Comparison of ENCODE assay signal across 9 cellular contexts in genomic region chr7:27235387-27236052, GRCh38. TPM values are rescaled to one million over a fixed set of nuclear protein-coding genes. Genes with fewer than 3 reads are reported as not detected.
DNase-seq lines count a peak whose midpoint lies in the region; ATAC-seq and TF ChIP-seq lines count a peak whose summit lies in the region.
"Had no signal": no experiment of that assay in that cellular context is flagged by ENCODE, and none has a peak within 500 bp of the region (broad histone marks: within the 10 kb centered on the region; RNA-seq: fewer than 3 reads in every experiment).

No MANE protein-coding gene starts in this region.

- no peak for ATAC-seq in GM21786 (IDR thresholded peaks at IDR 0.05; ENCODE audit: unreplicated experiment)

- H3K27ac ChIP-seq in 22Rv1 (peak overlapping the region; percentile 53), mesodermal cell (ENCODE audit: low read depth, low read length, severe bottlenecking) (peak overlapping the region; percentile 16), vagina (peak overlapping the region; percentile 37)

- no peaks in the 10 kb centered on the region for H3K36me3 Mint-ChIP-seq in dendritic cell treated with granulocyte-macrophage colony-stimulating factor and Interleukin-4, amounts not matched to agents 40 ng/mL and 50 ng/mL, for 4 days (ENCODE audit: low read depth)

- no peaks in the 10 kb centered on the region for H3K27me3 ChIP-seq in vagina

- peak; percentile 47 for DNase-seq in GM03348 (ENCODE audit: low spot score)
- DNase-seq in NCI-H460 (ENCODE audit: extremely low read depth, low read depth): peak; percentile 63
- DNase-seq in vagina (ENCODE audit: extremely low spot score in 2 of 2): no peak
- no peak for DNase-seq in activated CD8-positive, alpha-beta memory T cell treated with anti-CD3 and anti-CD28 coated beads for 24 hours

- TF ChIP-seq CTCF in 22Rv1 (IDR thresholded peaks at IDR 0.05) (peak; percentile 86), vagina (IDR thresholded peaks at IDR 0.05) (peak; percentile 14 to 60 (median 45))

- peak overlapping the region; percentile 74 for H3K4me3 Mint-ChIP-seq in dendritic cell treated with granulocyte-macrophage colony-stimulating factor and Interleukin-4, amounts not matched to agents 40 ng/mL and 50 ng/mL, for 4 days

- intact Hi-C loops in dendritic cell treated with granulocyte-macrophage colony-stimulating factor and Interleukin-4, amounts not matched to agents 40 ng/mL and 50 ng/mL, for 4 days (cut with micrococcal nuclease): loop anchor here (2.0 kb wide), 1 partner anchor 339 kb away; no protein-coding TSS in a partner anchor
- intact Hi-C loops in vagina (cut with DNase I): loop anchor here (10.0 kb wide), 1 partner anchor 339 kb away; no protein-coding TSS in a partner anchor

- no peaks in the 10 kb centered on the region for H3K9me3 Mint-ChIP-seq in dendritic cell treated with granulocyte-macrophage colony-stimulating factor and Interleukin-4, amounts not matched to agents 40 ng/mL and 50 ng/mL, for 4 days

- peaks cover 84% of the 10 kb centered on the region for H3K27me3 Mint-ChIP-seq in dendritic cell treated with granulocyte-macrophage colony-stimulating factor and Interleukin-4, amounts not matched to agents 40 ng/mL and 50 ng/mL, for 4 days

- H3K4me3 ChIP-seq in mesodermal cell (ENCODE audit: extremely low read depth, insufficient read depth, low read length, poor library complexity, severe bottlenecking) (peak overlapping the region; percentile 45), vagina (peak overlapping the region; percentile 49 to 61)

- 0 to 1% methylated on average over 41 to 42 of the region's 54 CpGs for WGBS in mesodermal cell (ENCODE audit: insufficient coverage in 2 of 2), 2 experiments

- peaks cover 31% of the 10 kb centered on the region for H3K4me1 Mint-ChIP-seq in dendritic cell treated with granulocyte-macrophage colony-stimulating factor and Interleukin-4, amounts not matched to agents 40 ng/mL and 50 ng/mL, for 4 days (ENCODE audit: low read depth)

- H3K9me3 ChIP-seq in mesodermal cell (ENCODE audit: control insufficient read depth, low read length): no peaks in the 10 kb centered on the region
- H3K9me3 ChIP-seq in vagina: no peaks in the 10 kb centered on the region

- TF ChIP-seq POLR2A in vagina (IDR thresholded peaks at IDR 0.05): no peak

- H3K36me3 ChIP-seq in mesodermal cell (ENCODE audit: control insufficient read depth, insufficient read depth, low read length): no peaks in the 10 kb centered on the region
- H3K36me3 ChIP-seq in vagina: no peaks in the 10 kb centered on the region

- H3K4me1 ChIP-seq in mesodermal cell (ENCODE audit: control insufficient read depth, insufficient read depth, low read length, poor library complexity, severe bottlenecking): peaks cover 27% of the 10 kb centered on the region
- peaks cover 19% of the 10 kb centered on the region for H3K4me1 ChIP-seq in vagina

- H3K27ac Mint-ChIP-seq in dendritic cell treated with granulocyte-macrophage colony-stimulating factor and Interleukin-4, amounts not matched to agents 40 ng/mL and 50 ng/mL, for 4 days: no peak overlapping the region

RNA-seq across cellular contexts. Expression of gene EVX1, which starts 7.1 kb away (rescaled TPM):
- total RNA-seq in NCI-H460 (2014; rRNA removed; shearing (Covaris generic)): 0.12 TPM in 1 of 2 replicates, not detected in the other
- not detected in 2 replicates for polyA plus RNA-seq in NCI-H460 (2014; cell fraction: nucleus; rRNA removed)
- 6.1 TPM for polyA plus RNA-seq in mesodermal cell (2013, experiment 1 of 2)
- 5.8 TPM for polyA plus RNA-seq in mesodermal cell (2013, experiment 2 of 2)
- total RNA-seq in vagina: 2.5 TPM
- total RNA-seq: dermis microvascular lymphatic vessel endothelial cell had no signal

RNA-seq across cellular contexts. Expression of gene HOXA13, which starts 35.6 kb away (rescaled TPM):
- total RNA-seq in NCI-H460 (2014; rRNA removed; shearing (Covaris generic)): 1.9 and 2.7 TPM in 2 replicates
- 0.78 and 1.2 TPM in 2 replicates for polyA plus RNA-seq in NCI-H460 (2014; cell fraction: nucleus; rRNA removed)
- 2.6 TPM for polyA plus RNA-seq in mesodermal cell (2013, experiment 1 of 2)
- polyA plus RNA-seq in mesodermal cell (2013, experiment 2 of 2): 3.5 TPM
- 14.5 TPM for total RNA-seq in vagina
- total RNA-seq: dermis microvascular lymphatic vessel endothelial cell had no signal

RNA-seq across cellular contexts. Expression of gene HOXA11, which starts 50.5 kb away (rescaled TPM):
- 6.7 and 7.1 TPM in 2 replicates for total RNA-seq in NCI-H460 (2014; rRNA removed; shearing (Covaris generic))
- 2.4 and 2.5 TPM in 2 replicates for polyA plus RNA-seq in NCI-H460 (2014; cell fraction: nucleus; rRNA removed)
- polyA plus RNA-seq in mesodermal cell (2013, experiment 1 of 2): 2.0 TPM
- 1.8 TPM for polyA plus RNA-seq in mesodermal cell (2013, experiment 2 of 2)
- total RNA-seq in vagina: 9.8 TPM

Comparison
In these comparisons a context has a peak if more than half of its experiments do, and no peak if none do; other contexts are left out.
1. DNase-seq: peak in GM03348 (single experiment) and NCI-H460 (single experiment); none in vagina (0 of 2) and activated CD8-positive, alpha-beta memory T cell treated with anti-CD3 and anti-CD28 coated beads for 24 hours (single experiment).
2. Peak in every context shown above with its lines, with median percentiles within 50 percentile points of each other: H3K27ac ChIP-seq.